Comparison of ENCODE assay signal across 8 cellular contexts in genomic region chr7:129635300-129636029, GRCh38. TPM values are rescaled to one million over a fixed set of nuclear protein-coding genes. Genes with fewer than 3 reads are reported as not detected.
A peak's percentile ranks its signal among the peaks of the same experiment; 100 is the strongest.
DNase-seq lines count a peak whose midpoint lies in the region; ATAC-seq and TF ChIP-seq lines count a peak whose summit lies in the region.

No MANE protein-coding gene starts in this region.

- peaks cover 40% of the 10 kb centered on the region for H3K4me1 Mint-ChIP-seq in activated naive CD8-positive, alpha-beta T cell treated with anti-CD3 and anti-CD28 coated beads for 36 hours

- no peaks in the 10 kb centered on the region for H3K27me3 Mint-ChIP-seq in activated naive CD8-positive, alpha-beta T cell treated with anti-CD3 and anti-CD28 coated beads for 36 hours

- peak; percentile 99 for TF ChIP-seq CTCF in NB4 (IDR thresholded peaks at IDR 0.05; ENCODE audit: low read depth, low read length)

- DNase-seq in DMS79 (lab: John Stamatoyannopoulos, UW): peak; percentile 15
- DNase-seq in H4 (ENCODE audit: low spot score): peak; percentile 75
- peak; percentile 88 for DNase-seq in NB4 (ENCODE audit: low read depth)
- peak; percentile 71 for DNase-seq in SKM-1 treated with dmso at 0.1 percent for 144 hours (lab: John Stamatoyannopoulos, UW; ENCODE audit: unreplicated experiment)
- DNase-seq in activated naive CD8-positive, alpha-beta T cell treated with anti-CD3 and anti-CD28 coated beads for 36 hours: peak; percentile 61
- DNase-seq in Right ventricle myocardium superior: peak; percentile 60
- DNase-seq in renal cortical epithelial cell (ENCODE audit: low read depth): peak; percentile 74
- DNase-seq in ureter (ENCODE audit: low spot score): no peak

- H3K36me3 Mint-ChIP-seq in activated naive CD8-positive, alpha-beta T cell treated with anti-CD3 and anti-CD28 coated beads for 36 hours: peaks cover 3% of the 10 kb centered on the region

- intact Hi-C loops in Right ventricle myocardium superior (cut with DNase I): loop anchor here (10.0 kb wide), 1 partner anchor 291 kb away; no protein-coding TSS in a partner anchor

- no peaks in the 10 kb centered on the region for H3K9me3 Mint-ChIP-seq in activated naive CD8-positive, alpha-beta T cell treated with anti-CD3 and anti-CD28 coated beads for 36 hours

- H3K4me3 Mint-ChIP-seq in activated naive CD8-positive, alpha-beta T cell treated with anti-CD3 and anti-CD28 coated beads for 36 hours: no peak overlapping the region

- peak; percentile 85 for ATAC-seq in Right ventricle myocardium superior (ENCODE audit: poor library complexity)

- TF ChIP-seq POLR2A in NB4 (IDR thresholded peaks at IDR 0.05; ENCODE audit: extremely low read depth, insufficient read length): no peak

- H3K27ac Mint-ChIP-seq in activated naive CD8-positive, alpha-beta T cell treated with anti-CD3 and anti-CD28 coated beads for 36 hours: no peak overlapping the region

- no peak overlapping the region for H3K4me3 ChIP-seq in NB4 (ENCODE audit: low read depth, low read length)

RNA-seq across cellular contexts. Expression of gene NRF1, which starts 23.9 kb away (rescaled TPM):
- total RNA-seq in H4 (2014; rRNA removed; shearing (Covaris generic)): 13.9 and 16.9 TPM in 2 replicates
- total RNA-seq in activated naive CD8-positive, alpha-beta T cell treated with anti-CD3 and anti-CD28 coated beads for 36 hours: 10 to 100 TPM; 17.9 to 20.4 TPM
- total RNA-seq in Right ventricle myocardium superior (9.0 TPM), renal cortical epithelial cell (10.9 and 20.8 TPM in 2 replicates), ureter (32.4 TPM)
